Comparison of ENCODE assay signal across 1 cellular context in genomic region chr7:77459311-77459726, GRCh38.
TF ChIP-seq lines count a peak whose summit lies in the region.

No MANE protein-coding gene starts in this region.

TF ChIP-seq in HepG2, 621 proteins besides CTCF, POLR2A, EP300 and RAD21 (continues in another document):
- TF ChIP-seq, protein P1, sequence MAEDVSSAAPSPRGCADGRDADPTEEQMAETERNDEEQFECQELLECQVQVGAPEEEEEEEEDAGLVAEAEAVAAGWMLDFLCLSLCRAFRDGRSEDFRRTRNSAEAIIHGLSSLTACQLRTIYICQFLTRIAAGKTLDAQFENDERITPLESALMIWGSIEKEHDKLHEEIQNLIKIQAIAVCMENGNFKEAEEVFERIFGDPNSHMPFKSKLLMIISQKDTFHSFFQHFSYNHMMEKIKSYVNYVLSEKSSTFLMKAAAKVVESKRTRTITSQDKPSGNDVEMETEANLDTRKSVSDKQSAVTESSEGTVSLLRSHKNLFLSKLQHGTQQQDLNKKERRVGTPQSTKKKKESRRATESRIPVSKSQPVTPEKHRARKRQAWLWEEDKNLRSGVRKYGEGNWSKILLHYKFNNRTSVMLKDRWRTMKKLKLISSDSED (CRISPR knock-in tag; IDR thresholded peaks at IDR 0.05) = no peak
- peak; percentile 96 for TF ChIP-seq ZNF232 (CRISPR knock-in tag; IDR thresholded peaks at IDR 0.05; ENCODE audit: borderline replicate concordance)
- no peak for TF ChIP-seq ZMAT5 (CRISPR knock-in tag; IDR thresholded peaks at IDR 0.05; ENCODE audit: borderline replicate concordance, low read depth)
- peak; percentile 56; the same call in 1 of the 2 replicates for TF ChIP-seq GATA4 (IDR thresholded peaks at IDR 0.05; ENCODE audit: borderline replicate concordance, low read depth)
- peak; percentile 70; the same call in 1 of the 2 replicates for TF ChIP-seq MIXL1 (CRISPR knock-in tag; IDR thresholded peaks at IDR 0.05)
- TF ChIP-seq POLR2G (IDR thresholded peaks at IDR 0.05; ENCODE audit: low read depth, low read length) = no peak
- peak; percentile 82; the same call in 1 of the 2 replicates for TF ChIP-seq SATB2 (CRISPR knock-in tag; IDR thresholded peaks at IDR 0.05)
- TF ChIP-seq ZNF773 (CRISPR knock-in tag; IDR thresholded peaks at IDR 0.05; ENCODE audit: borderline replicate concordance) = no peak
- TF ChIP-seq TBL1XR1 (IDR thresholded peaks at IDR 0.05; ENCODE audit: borderline replicate concordance, low read length, partially characterized antibody) = peak; percentile 85
- TF ChIP-seq SOX5 (CRISPR knock-in tag; IDR thresholded peaks at IDR 0.05; ENCODE audit: borderline replicate concordance) = peak; percentile 84
- TF ChIP-seq ZC3H13 (CRISPR knock-in tag; IDR thresholded peaks at IDR 0.05) = no peak
- no peak for TF ChIP-seq ZNF20 (CRISPR knock-in tag; IDR thresholded peaks at IDR 0.05)
- no peak for TF ChIP-seq ZNF850 (CRISPR knock-in tag; conservative IDR thresholded peaks at IDR 0.05)
- TF ChIP-seq FOXP1 (IDR thresholded peaks at IDR 0.05) = peak; percentile 62
- peak; percentile 88 for TF ChIP-seq FOXP1 (CRISPR knock-in tag; IDR thresholded peaks at IDR 0.05)
- TF ChIP-seq ZNF557 (CRISPR knock-in tag; IDR thresholded peaks at IDR 0.05) = no peak
- peak; percentile 68 for TF ChIP-seq ZGPAT (CRISPR knock-in tag; IDR thresholded peaks at IDR 0.05)
- TF ChIP-seq HMG20A (CRISPR knock-in tag; IDR thresholded peaks at IDR 0.05; ENCODE audit: borderline replicate concordance) = peak; percentile 80; the same call in 1 of the 2 replicates
- TF ChIP-seq KAT8 (CRISPR knock-in tag; IDR thresholded peaks at IDR 0.05) = peak; percentile 32; the same call in 1 of the 2 replicates
- TF ChIP-seq KAT2B (IDR thresholded peaks at IDR 0.05; ENCODE audit: borderline replicate concordance, low read depth, low read length) = no peak
- TF ChIP-seq ZNF317 (CRISPR knock-in tag; IDR thresholded peaks at IDR 0.05) = no peak
- TF ChIP-seq BCL6 (CRISPR knock-in tag; IDR thresholded peaks at IDR 0.05) = peak; percentile 90
- TF ChIP-seq TBP (CRISPR knock-in tag; IDR thresholded peaks at IDR 0.05) = no peak
- TF ChIP-seq, protein P2, sequence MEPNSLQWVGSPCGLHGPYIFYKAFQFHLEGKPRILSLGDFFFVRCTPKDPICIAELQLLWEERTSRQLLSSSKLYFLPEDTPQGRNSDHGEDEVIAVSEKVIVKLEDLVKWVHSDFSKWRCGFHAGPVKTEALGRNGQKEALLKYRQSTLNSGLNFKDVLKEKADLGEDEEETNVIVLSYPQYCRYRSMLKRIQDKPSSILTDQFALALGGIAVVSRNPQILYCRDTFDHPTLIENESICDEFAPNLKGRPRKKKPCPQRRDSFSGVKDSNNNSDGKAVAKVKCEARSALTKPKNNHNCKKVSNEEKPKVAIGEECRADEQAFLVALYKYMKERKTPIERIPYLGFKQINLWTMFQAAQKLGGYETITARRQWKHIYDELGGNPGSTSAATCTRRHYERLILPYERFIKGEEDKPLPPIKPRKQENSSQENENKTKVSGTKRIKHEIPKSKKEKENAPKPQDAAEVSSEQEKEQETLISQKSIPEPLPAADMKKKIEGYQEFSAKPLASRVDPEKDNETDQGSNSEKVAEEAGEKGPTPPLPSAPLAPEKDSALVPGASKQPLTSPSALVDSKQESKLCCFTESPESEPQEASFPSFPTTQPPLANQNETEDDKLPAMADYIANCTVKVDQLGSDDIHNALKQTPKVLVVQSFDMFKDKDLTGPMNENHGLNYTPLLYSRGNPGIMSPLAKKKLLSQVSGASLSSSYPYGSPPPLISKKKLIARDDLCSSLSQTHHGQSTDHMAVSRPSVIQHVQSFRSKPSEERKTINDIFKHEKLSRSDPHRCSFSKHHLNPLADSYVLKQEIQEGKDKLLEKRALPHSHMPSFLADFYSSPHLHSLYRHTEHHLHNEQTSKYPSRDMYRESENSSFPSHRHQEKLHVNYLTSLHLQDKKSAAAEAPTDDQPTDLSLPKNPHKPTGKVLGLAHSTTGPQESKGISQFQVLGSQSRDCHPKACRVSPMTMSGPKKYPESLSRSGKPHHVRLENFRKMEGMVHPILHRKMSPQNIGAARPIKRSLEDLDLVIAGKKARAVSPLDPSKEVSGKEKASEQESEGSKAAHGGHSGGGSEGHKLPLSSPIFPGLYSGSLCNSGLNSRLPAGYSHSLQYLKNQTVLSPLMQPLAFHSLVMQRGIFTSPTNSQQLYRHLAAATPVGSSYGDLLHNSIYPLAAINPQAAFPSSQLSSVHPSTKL (CRISPR knock-in tag; IDR thresholded peaks at IDR 0.05) = peak; percentile 93
- TF ChIP-seq FOXO1 (CRISPR knock-in tag; IDR thresholded peaks at IDR 0.05) = peak; percentile 14; the same call in 1 of the 2 replicates
- TF ChIP-seq, protein P3, sequence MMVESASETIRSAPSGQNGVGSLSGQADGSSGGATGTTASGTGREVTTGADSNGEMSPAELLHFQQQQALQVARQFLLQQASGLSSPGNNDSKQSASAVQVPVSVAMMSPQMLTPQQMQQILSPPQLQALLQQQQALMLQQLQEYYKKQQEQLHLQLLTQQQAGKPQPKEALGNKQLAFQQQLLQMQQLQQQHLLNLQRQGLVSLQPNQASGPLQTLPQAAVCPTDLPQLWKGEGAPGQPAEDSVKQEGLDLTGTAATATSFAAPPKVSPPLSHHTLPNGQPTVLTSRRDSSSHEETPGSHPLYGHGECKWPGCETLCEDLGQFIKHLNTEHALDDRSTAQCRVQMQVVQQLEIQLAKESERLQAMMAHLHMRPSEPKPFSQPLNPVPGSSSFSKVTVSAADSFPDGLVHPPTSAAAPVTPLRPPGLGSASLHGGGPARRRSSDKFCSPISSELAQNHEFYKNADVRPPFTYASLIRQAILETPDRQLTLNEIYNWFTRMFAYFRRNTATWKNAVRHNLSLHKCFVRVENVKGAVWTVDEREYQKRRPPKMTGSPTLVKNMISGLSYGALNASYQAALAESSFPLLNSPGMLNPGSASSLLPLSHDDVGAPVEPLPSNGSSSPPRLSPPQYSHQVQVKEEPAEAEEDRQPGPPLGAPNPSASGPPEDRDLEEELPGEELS (CRISPR knock-in tag; IDR thresholded peaks at IDR 0.05) = peak; percentile 81
- no peak for TF ChIP-seq CENPX (CRISPR knock-in tag; IDR thresholded peaks at IDR 0.05)
- TF ChIP-seq MTF2 (CRISPR knock-in tag; IDR thresholded peaks at IDR 0.05; ENCODE audit: borderline replicate concordance) = no peak
- no peak for TF ChIP-seq KDM6A (CRISPR knock-in tag; IDR thresholded peaks at IDR 0.05; ENCODE audit: low read depth)
- TF ChIP-seq NR2F6 (IDR thresholded peaks at IDR 0.05) = peak; percentile 63
- TF ChIP-seq NR2F6 (CRISPR knock-in tag; IDR thresholded peaks at IDR 0.05) = peak; percentile 60
- TF ChIP-seq TCF7 (IDR thresholded peaks at IDR 0.05; ENCODE audit: low read depth) = peak; percentile 85
- TF ChIP-seq PRMT3 (CRISPR knock-in tag; IDR thresholded peaks at IDR 0.05; ENCODE audit: borderline replicate concordance, low read depth) = no peak
- TF ChIP-seq CCDC6 (CRISPR knock-in tag; IDR thresholded peaks at IDR 0.05) = no peak
- TF ChIP-seq GMEB2 (CRISPR knock-in tag; IDR thresholded peaks at IDR 0.05; ENCODE audit: low read depth) = no peak
- no peak for TF ChIP-seq ISX (CRISPR knock-in tag; conservative IDR thresholded peaks at IDR 0.05)
- peak; percentile 55; the same call in 1 of the 2 replicates for TF ChIP-seq SAP130 (CRISPR knock-in tag; IDR thresholded peaks at IDR 0.05; ENCODE audit: low read depth)
- no peak for TF ChIP-seq ZNF34 (CRISPR knock-in tag; IDR thresholded peaks at IDR 0.05; ENCODE audit: borderline replicate concordance)
- TF ChIP-seq TARDBP (CRISPR knock-in tag; IDR thresholded peaks at IDR 0.05) = peak; percentile 76
- TF ChIP-seq ZNF263 (CRISPR knock-in tag; IDR thresholded peaks at IDR 0.05) = no peak
- no peak for TF ChIP-seq POLR2AphosphoS5 (IDR thresholded peaks at IDR 0.05; ENCODE audit: low read depth, low read length)
- TF ChIP-seq ZNF777 (CRISPR knock-in tag; IDR thresholded peaks at IDR 0.05) = no peak
- peak; percentile 72; the same call in 1 of the 2 replicates for TF ChIP-seq ARID2 (CRISPR knock-in tag; IDR thresholded peaks at IDR 0.05; ENCODE audit: borderline replicate concordance)
- TF ChIP-seq ZFP62 (CRISPR knock-in tag; IDR thresholded peaks at IDR 0.05) = no peak
- no peak for TF ChIP-seq ZNF264 (CRISPR knock-in tag; IDR thresholded peaks at IDR 0.05)
- TF ChIP-seq TCF12 (IDR thresholded peaks at IDR 0.05) = no peak
- no peak for TF ChIP-seq TCF12 (CRISPR knock-in tag; IDR thresholded peaks at IDR 0.05)
- no peak for TF ChIP-seq E2F1 (CRISPR knock-in tag; IDR thresholded peaks at IDR 0.05)
- peak; percentile 65; the same call in 1 of the 2 replicates for TF ChIP-seq SIX1 (CRISPR knock-in tag; IDR thresholded peaks at IDR 0.05; ENCODE audit: borderline replicate concordance)
- TF ChIP-seq MBNL3 (CRISPR knock-in tag; conservative IDR thresholded peaks at IDR 0.05) = no peak
- peak; percentile 80 for TF ChIP-seq PAXIP1 (CRISPR knock-in tag; conservative IDR thresholded peaks at IDR 0.05)
- no peak for TF ChIP-seq ZNF331 (CRISPR knock-in tag; IDR thresholded peaks at IDR 0.05)
- no peak for TF ChIP-seq ZNF430 (CRISPR knock-in tag; IDR thresholded peaks at IDR 0.05)
- TF ChIP-seq, protein P4, sequence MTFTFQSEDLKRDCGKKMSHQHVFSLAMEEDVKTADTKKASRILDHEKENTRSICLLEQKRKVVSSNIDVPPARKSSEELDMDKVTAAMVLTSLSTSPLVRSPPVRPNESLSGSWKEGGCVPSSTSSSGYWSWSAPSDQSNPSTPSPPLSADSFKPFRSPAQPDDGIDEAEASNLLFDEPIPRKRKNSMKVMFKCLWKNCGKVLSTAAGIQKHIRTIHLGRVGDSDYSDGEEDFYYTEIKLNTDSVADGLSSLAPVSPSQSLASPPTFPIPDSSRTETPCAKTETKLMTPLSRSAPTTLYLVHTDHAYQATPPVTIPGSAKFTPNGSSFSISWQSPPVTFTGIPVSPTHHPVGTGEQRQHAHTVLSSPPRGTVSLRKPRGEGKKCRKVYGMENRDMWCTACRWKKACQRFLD (CRISPR knock-in tag; IDR thresholded peaks at IDR 0.05; ENCODE audit: borderline replicate concordance) = no peak
- 0 out of 2 replicates have a peak, but pooled peaks have one; percentile 30 for TF ChIP-seq GATAD2A (CRISPR knock-in tag; IDR thresholded peaks at IDR 0.05)
- TF ChIP-seq NR2F2 (IDR thresholded peaks at IDR 0.05; ENCODE audit: borderline replicate concordance, low read depth) = peak; percentile 75
- peak; percentile 18; the same call in 1 of the 2 replicates for TF ChIP-seq MAFF (IDR thresholded peaks at IDR 0.05; ENCODE audit: low read depth, low read length)
- peak; percentile 98 for TF ChIP-seq ISL2 (CRISPR knock-in tag; IDR thresholded peaks at IDR 0.05)
- peak; percentile 64 for TF ChIP-seq CEBPG (CRISPR knock-in tag; IDR thresholded peaks at IDR 0.05)
- TF ChIP-seq RXRB (CRISPR knock-in tag; IDR thresholded peaks at IDR 0.05; ENCODE audit: borderline replicate concordance) = peak; percentile 81
